ENCODE assay signal across 9 cellular contexts in the genomic region with DNA sequence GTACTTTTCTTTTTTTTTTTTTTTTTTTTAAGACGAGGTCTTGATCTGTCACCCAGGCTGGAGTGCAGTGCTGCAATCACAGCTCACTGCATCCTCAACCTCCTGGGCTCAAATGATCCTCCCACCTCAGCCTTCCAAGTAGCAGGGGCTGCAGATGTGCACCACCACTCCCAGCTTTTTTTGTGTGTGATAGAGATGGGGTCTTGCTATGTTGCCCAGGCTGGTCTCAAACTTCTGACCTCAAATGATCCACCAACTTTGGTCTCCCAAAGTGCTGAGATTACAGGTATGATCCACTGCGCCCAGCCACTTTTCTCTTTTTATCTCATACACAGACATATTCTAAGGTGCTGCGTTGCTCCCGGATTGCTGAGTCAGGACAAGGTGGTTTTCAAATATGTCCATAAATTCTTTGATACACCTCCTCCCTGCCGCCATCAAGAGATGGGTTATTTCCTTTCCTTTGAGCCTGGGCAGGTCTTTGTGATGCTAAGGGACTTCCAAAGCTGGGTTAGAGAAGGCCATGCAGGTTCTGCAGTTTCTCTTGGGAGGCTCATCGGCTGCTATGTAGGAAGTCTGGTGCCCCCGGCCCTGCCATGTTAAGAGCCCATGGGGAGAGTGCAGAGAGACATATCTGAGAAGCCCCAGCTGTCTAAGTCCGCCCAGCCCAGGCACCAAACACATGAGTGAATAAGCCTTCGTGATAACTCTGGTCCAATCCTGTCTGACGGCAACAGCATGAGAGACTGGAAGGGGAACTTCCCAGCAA.
"Had no signal": no experiment of that assay in that cellular context is flagged by ENCODE, and none has a peak within 500 bp of the region (broad histone marks: within the 10 kb centered on the region; RNA-seq: fewer than 3 reads in every experiment).

No MANE protein-coding gene starts in this region.

- H3K9me3 Mint-ChIP-seq: HFFc6 had no signal

- H3K36me3 ChIP-seq: HAP-1 had no signal

- FAIRE-seq: H1, H54 had no signal

- H3K4me1 ChIP-seq: HAP-1 had no signal

- DNase-seq: GM23248, HFFc6, IMR-90, KBM-7 had no signal

- H3K4me3 ChIP-seq: GM23248, HAP-1 had no signal

- H3K9me3 ChIP-seq: HAP-1 had no signal

- H3K4me3 Mint-ChIP-seq: HFFc6 had no signal

- H3K27ac ChIP-seq: GM23248, HL-60 had no signal

- H2AFZ ChIP-seq: GM23248 had no signal

- H3K27ac Mint-ChIP-seq: HFFc6 had no signal

- ATAC-seq: HCT116 had no signal

- H3K9ac ChIP-seq: GM23248 had no signal
